Comparison of ENCODE assay signal across 2 cellular contexts in the genomic region with DNA sequence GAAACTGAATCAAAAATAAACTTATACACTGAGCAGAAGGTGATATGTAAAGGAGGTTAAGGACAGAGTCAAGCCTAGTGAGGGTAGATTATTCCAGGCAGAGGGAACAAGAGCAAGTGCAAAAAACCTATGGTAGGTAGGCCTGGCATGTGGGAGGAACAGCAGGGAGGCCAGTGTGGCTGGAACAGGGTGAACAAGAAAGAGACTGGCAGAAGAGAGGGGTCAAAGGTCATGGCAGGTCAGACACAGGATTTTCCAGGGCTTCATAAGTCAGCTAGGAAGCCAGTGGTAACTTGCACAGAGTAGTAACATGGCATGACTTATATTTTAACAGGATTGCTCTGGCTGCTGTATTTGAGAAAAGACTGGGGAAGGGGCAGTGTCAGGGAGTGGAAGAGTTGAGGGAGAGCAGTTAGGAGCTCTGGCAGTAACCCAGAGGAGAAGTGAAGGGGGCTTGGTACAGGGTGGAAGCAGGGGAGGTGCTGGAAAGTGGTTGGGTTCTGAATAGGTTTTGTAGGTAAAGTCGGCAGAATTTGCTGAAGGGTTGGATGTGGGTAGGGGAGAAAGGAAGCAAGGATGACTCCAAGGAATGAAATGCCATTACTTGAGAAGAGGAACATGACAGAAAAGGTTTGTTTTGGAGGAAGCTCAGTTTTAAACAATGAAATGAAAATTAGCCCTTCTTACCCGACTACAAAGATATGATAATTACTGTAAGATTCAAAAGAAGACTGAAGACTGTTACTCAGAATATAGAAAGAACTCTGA.
TF ChIP-seq lines count a peak whose summit lies in the region.

No MANE protein-coding gene starts in this region.

TF ChIP-seq in HEK293, 187 proteins besides CTCF, POLR2A, EP300 and RAD21:
- no peak for TF ChIP-seq WT1 (tag by site-specific recombination; IDR thresholded peaks at IDR 0.05)
- TF ChIP-seq ZNF140 (tag by site-specific recombination; IDR thresholded peaks at IDR 0.05), result peak; percentile 28; the same call in 1 of the 2 replicates

TF ChIP-seq in HepG2, 621 proteins besides CTCF, POLR2A, EP300 and RAD21:
- TF ChIP-seq ZNF768 (CRISPR knock-in tag; IDR thresholded peaks at IDR 0.05) (no peak), TBX2 (CRISPR knock-in tag; IDR thresholded peaks at IDR 0.05; ENCODE audit: borderline replicate concordance) (no peak), ZNF766 (CRISPR knock-in tag; IDR thresholded peaks at IDR 0.05; ENCODE audit: borderline replicate concordance) (no peak), NR2F6 (IDR thresholded peaks at IDR 0.05) (peak; percentile 78), NR2F6 (CRISPR knock-in tag; IDR thresholded peaks at IDR 0.05) (peak; percentile 75), ZNF337 (CRISPR knock-in tag; IDR thresholded peaks at IDR 0.05; ENCODE audit: borderline replicate concordance, low read depth) (no peak), ZNF205 (CRISPR knock-in tag; IDR thresholded peaks at IDR 0.05) (no peak), HNF4G (IDR thresholded peaks at IDR 0.05; ENCODE audit: borderline replicate concordance, low read depth, low read length) (no peak), HNF4G (CRISPR knock-in tag; IDR thresholded peaks at IDR 0.05; ENCODE audit: borderline replicate concordance, low read depth) (no peak), TFDP2 (CRISPR knock-in tag; IDR thresholded peaks at IDR 0.05) (no peak), ZNF75D (CRISPR knock-in tag; IDR thresholded peaks at IDR 0.05; ENCODE audit: borderline replicate concordance) (no peak), ADNP (CRISPR knock-in tag; IDR thresholded peaks at IDR 0.05) (no peak), ASH2L (IDR thresholded peaks at IDR 0.05; ENCODE audit: insufficient read length, low read depth, low read length) (no peak), ZNF296 (CRISPR knock-in tag; conservative IDR thresholded peaks at IDR 0.05) (no peak), ZNF317 (CRISPR knock-in tag; IDR thresholded peaks at IDR 0.05) (peak; percentile 79), ZNF350 (CRISPR knock-in tag; IDR thresholded peaks at IDR 0.05; ENCODE audit: borderline replicate concordance, low read depth) (no peak), RARA (CRISPR knock-in tag; IDR thresholded peaks at IDR 0.05) (0 out of 2 replicates have a peak, but pooled peaks have one; percentile 34), ZFX (CRISPR knock-in tag; IDR thresholded peaks at IDR 0.05; ENCODE audit: low read depth) (0 out of 2 replicates have a peak, but pooled peaks have one; percentile 21), NCOA1 (CRISPR knock-in tag; IDR thresholded peaks at IDR 0.05) (no peak), GABPB1 (CRISPR knock-in tag; IDR thresholded peaks at IDR 0.05) (no peak), PITX1 (CRISPR knock-in tag; IDR thresholded peaks at IDR 0.05) (no peak), NR2C2 (CRISPR knock-in tag; IDR thresholded peaks at IDR 0.05; ENCODE audit: borderline replicate concordance) (peak; percentile 66; the same call in 1 of the 2 replicates), RBM22 (optimal IDR thresholded peaks at IDR 0.05; ENCODE audit: low read length) (peak; percentile 88), MBNL3 (CRISPR knock-in tag; conservative IDR thresholded peaks at IDR 0.05) (no peak), MLXIP (CRISPR knock-in tag; IDR thresholded peaks at IDR 0.05; ENCODE audit: borderline replicate concordance) (no peak), POLR2AphosphoS2 (IDR thresholded peaks at IDR 0.05; ENCODE audit: low read depth, low read length) (0 out of 2 replicates have a peak, but pooled peaks have one; percentile 21), TGIF2 (CRISPR knock-in tag; IDR thresholded peaks at IDR 0.05) (no peak), GTF3A (CRISPR knock-in tag; conservative IDR thresholded peaks at IDR 0.05) (no peak), HNF4A (CRISPR knock-in tag; IDR thresholded peaks at IDR 0.05) (peak; percentile 24; the same call in 1 of the 2 replicates), HOXD1 (CRISPR knock-in tag; IDR thresholded peaks at IDR 0.05) (no peak)
- TF ChIP-seq, protein P1, sequence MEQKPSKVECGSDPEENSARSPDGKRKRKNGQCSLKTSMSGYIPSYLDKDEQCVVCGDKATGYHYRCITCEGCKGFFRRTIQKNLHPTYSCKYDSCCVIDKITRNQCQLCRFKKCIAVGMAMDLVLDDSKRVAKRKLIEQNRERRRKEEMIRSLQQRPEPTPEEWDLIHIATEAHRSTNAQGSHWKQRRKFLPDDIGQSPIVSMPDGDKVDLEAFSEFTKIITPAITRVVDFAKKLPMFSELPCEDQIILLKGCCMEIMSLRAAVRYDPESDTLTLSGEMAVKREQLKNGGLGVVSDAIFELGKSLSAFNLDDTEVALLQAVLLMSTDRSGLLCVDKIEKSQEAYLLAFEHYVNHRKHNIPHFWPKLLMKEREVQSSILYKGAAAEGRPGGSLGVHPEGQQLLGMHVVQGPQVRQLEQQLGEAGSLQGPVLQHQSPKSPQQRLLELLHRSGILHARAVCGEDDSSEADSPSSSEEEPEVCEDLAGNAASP (CRISPR knock-in tag; IDR thresholded peaks at IDR 0.05; ENCODE audit: borderline replicate concordance), result peak; percentile 25; the same call in 1 of the 2 replicates
